Comparison of ENCODE assay signal across 8 cellular contexts in genomic region chr12:64673490-64674169, GRCh38.
DNase-seq lines count a peak whose midpoint lies in the region; ATAC-seq, FAIRE-seq and TF ChIP-seq lines count a peak whose summit lies in the region.

No MANE protein-coding gene starts in this region.

- no peak for FAIRE-seq in endothelial cell of umbilical vein (lab: Jason Lieb, UNC)
- FAIRE-seq in frontal cortex (lab: Jason Lieb, UNC): no peak

- 73 to 86% (median 81%) methylated on average over 9 of the region's 9 CpGs for WGBS in spleen, 5 donors

- CTCF ChIA-PET in endothelial cell of umbilical vein (lab: Charles Lee): interaction anchor here (1.2 to 3.1 kb wide), 2 partner anchors 13 to 125 kb away, joined by 4 to 12 read pairs; no protein-coding TSS in a partner anchor
- CTCF ChIA-PET in PC-3 (lab: Charles Lee): no interaction called here

- BruUV-seq in endothelial cell of umbilical vein (replicated peaks; lab: Mats Ljungman, UMichigan): TSS peak; percentile 61
- no TSS peak for BruUV-seq in PC-3 (replicated peaks; lab: Mats Ljungman, UMichigan)

- H3K4me1 ChIP-seq in endothelial cell of umbilical vein (ENCODE audit: control insufficient read depth, extremely low read depth, insufficient read depth, low read length) (peaks cover 83% of the 10 kb centered on the region), spleen (peaks cover 91 to 100% (median 100%) of the 10 kb centered on the region in 6 donors), PC-3 (ENCODE audit: insufficient read depth, low read length) (peaks cover 54% of the 10 kb centered on the region)

- peak; percentile 8 for DNase-seq in NCI-H1105 treated with DMSO at 0.1 percent for 48 hours (lab: John Stamatoyannopoulos, UW)
- no peak for DNase-seq in NCI-H1105 (lab: John Stamatoyannopoulos, UW)
- DNase-seq in NCI-H748 (lab: John Stamatoyannopoulos, UW; ENCODE audit: unreplicated experiment): peak; percentile 90
- DNase-seq in endothelial cell of umbilical vein (ENCODE audit: low read depth, low spot score): peak; percentile 25
- DNase-seq in spleen: no peak
- DNase-seq in PC-3: no peak
- DNase-seq in frontal cortex (ENCODE audit: low spot score in 2 of 2): no peak

- TF ChIP-seq CTCF in endothelial cell of umbilical vein (IDR thresholded peaks at IDR 0.05; ENCODE audit: extremely low read depth in 1 of 2, insufficient read depth in 1 of 2, low read depth in 1 of 2, low read length in 2 of 2): no peak
- TF ChIP-seq CTCF in spleen (IDR thresholded peaks at IDR 0.05 in 8 of 11, conservative IDR thresholded peaks at IDR 0.05 in 3 of 11): no peak
- no peak for TF ChIP-seq CTCF in PC-3 (conservative IDR thresholded peaks at IDR 0.05; ENCODE audit: low read depth, low read length)

- H3K79me2 ChIP-seq in endothelial cell of umbilical vein (ENCODE audit: control insufficient read depth, insufficient read depth, low read length) (peaks cover 72% of the 10 kb centered on the region), PC-3 (ENCODE audit: low read length) (peaks cover 26% of the 10 kb centered on the region)

- POLR2A ChIA-PET in endothelial cell of umbilical vein (lab: Charles Lee) (no interaction called here), PC-3 (lab: Charles Lee; ENCODE audit: unreplicated experiment) (no interaction called here)

- H3K36me3 ChIP-seq in endothelial cell of umbilical vein (ENCODE audit: control insufficient read depth in 2 of 2, extremely low read depth in 1 of 2, insufficient read depth in 2 of 2, low read length in 2 of 2): no peaks in the 10 kb centered on the region
- H3K36me3 ChIP-seq in spleen: no peaks in the 10 kb centered on the region
- no peaks in the 10 kb centered on the region for H3K36me3 ChIP-seq in PC-3 (ENCODE audit: low read depth, low read length)

- no peaks in the 10 kb centered on the region for H4K20me1 ChIP-seq in endothelial cell of umbilical vein (replicated peaks; ENCODE audit: control insufficient read depth, extremely low read depth, insufficient read depth, low read length)
- no peaks in the 10 kb centered on the region for H4K20me1 ChIP-seq in PC-3 (ENCODE audit: low read length)

- H3K4me3 ChIP-seq in endothelial cell of umbilical vein (replicated peaks in 1 of 3; ENCODE audit: insufficient read depth in 1 of 3, low read depth in 1 of 3, low read length in 3 of 3) (no peak overlapping the region), spleen (no peak overlapping the region), PC-3 (ENCODE audit: low read length) (no peak overlapping the region)

- ATAC-seq in PC-3 (no peak), HG03460 (IDR thresholded peaks at IDR 0.05; ENCODE audit: unreplicated experiment) (no peak)

- H3K27ac ChIP-seq in endothelial cell of umbilical vein (ENCODE audit: insufficient read depth, low read depth, low read length) (peak overlapping the region; percentile 61), spleen (peak overlapping the region; percentile 69 to 93 (median 85)), PC-3 (ENCODE audit: low read length) (no peak overlapping the region)

- intact Hi-C loops in endothelial cell of umbilical vein (cut with micrococcal nuclease) (loop anchor here (1.0 kb wide), 1 partner anchor 63 kb away; the partner anchor contains the start of gene RASSF3), spleen (cut with DNase I; ENCODE audit: low total_unique reads) (loop anchor here (10.0 kb wide), 1 partner anchor 59 kb away; the partner anchor contains the start of gene RASSF3), PC-3 (cut with micrococcal nuclease) (no loop called here)

- H3K9me3 ChIP-seq in endothelial cell of umbilical vein (replicated peaks; ENCODE audit: control insufficient read depth, insufficient read depth, low read length): no peaks in the 10 kb centered on the region
- H3K9me3 ChIP-seq in spleen: no peaks in the 10 kb centered on the region
- H3K9me3 ChIP-seq in PC-3 (ENCODE audit: low read length): no peaks in the 10 kb centered on the region

- no peak overlapping the region for H2AFZ ChIP-seq in endothelial cell of umbilical vein (ENCODE audit: low read depth, low read length)
- no peak overlapping the region for H2AFZ ChIP-seq in PC-3 (ENCODE audit: low read length)

- no peaks in the 10 kb centered on the region for H3F3A ChIP-seq in PC-3 (ENCODE audit: low read length, unreplicated experiment)

- no peaks in the 10 kb centered on the region for H3K9me1 ChIP-seq in endothelial cell of umbilical vein (replicated peaks; ENCODE audit: control insufficient read depth, extremely low read depth, insufficient read depth, low read length)

- H3K9me2 ChIP-seq in PC-3 (replicated peaks; ENCODE audit: low read length): no peaks in the 10 kb centered on the region

- no peak for TF ChIP-seq POLR2A in endothelial cell of umbilical vein (IDR thresholded peaks at IDR 0.05; ENCODE audit: low read depth, low read length)
- no peak for TF ChIP-seq POLR2A in spleen (IDR thresholded peaks at IDR 0.05)

- dilution Hi-C loops in endothelial cell of umbilical vein (cut with MboI; ENCODE audit: extremely low pct_ligation_motif_present, low sequenced_read_pairs): no loop called here

- H3K9ac ChIP-seq in endothelial cell of umbilical vein (replicated peaks; ENCODE audit: extremely low read depth, insufficient read depth, low read length) (no peak overlapping the region), PC-3 (ENCODE audit: low read length) (no peak overlapping the region)

- H3K27me3 ChIP-seq in endothelial cell of umbilical vein (ENCODE audit: control insufficient read depth in 2 of 2, insufficient read depth in 2 of 2, low read length in 2 of 2) (no peaks in the 10 kb centered on the region), spleen (replicated peaks in 1 of 7) (no peaks in the 10 kb centered on the region), PC-3 (ENCODE audit: low read length) (no peaks in the 10 kb centered on the region)

- H3K4me2 ChIP-seq in endothelial cell of umbilical vein (ENCODE audit: insufficient read depth, low read length) (peak overlapping the region; percentile 60), PC-3 (ENCODE audit: low read length) (no peak overlapping the region)

TF ChIP-seq in endothelial cell of umbilical vein, 7 proteins besides CTCF, POLR2A, EP300 and RAD21:
- TF ChIP-seq POLR2AphosphoS5 (IDR thresholded peaks at IDR 0.05; ENCODE audit: insufficient read depth, low read depth, low read length) (no peak), MYC (IDR thresholded peaks at IDR 0.05; ENCODE audit: low read depth, low read length) (no peak), MAX (IDR thresholded peaks at IDR 0.05; ENCODE audit: insufficient read depth, insufficient read length) (no peak), JUN (IDR thresholded peaks at IDR 0.05; ENCODE audit: borderline replicate concordance, insufficient read depth, insufficient read length, low read depth) (no peak), GATA2 (IDR thresholded peaks at IDR 0.05; ENCODE audit: insufficient read depth, insufficient read length, low read depth, low read length) (no peak), FOS (IDR thresholded peaks at IDR 0.05; ENCODE audit: borderline replicate concordance, insufficient read depth, low read length) (no peak), EZH2 (IDR thresholded peaks at IDR 0.05; ENCODE audit: borderline replicate concordance, low read depth, low read length, severe bottlenecking) (no peak)

Comparison
In these comparisons a context has a peak if more than half of its experiments do, and no peak if none do; other contexts are left out.
1. DNase-seq: peak in NCI-H1105 treated with DMSO at 0.1 percent for 48 hours (single experiment), NCI-H748 (single experiment) and endothelial cell of umbilical vein (single experiment); none in NCI-H1105 (single experiment), spleen (single experiment), PC-3 (single experiment) and frontal cortex (0 of 2).